14 cellular contexts compared by ENCODE assay signal in genomic region chr15:30103941-30104507, GRCh38. TPM values are rescaled to one million over a fixed set of nuclear protein-coding genes. Genes with fewer than 3 reads are reported as not detected.
DNase-seq lines count a peak whose midpoint lies in the region; ATAC-seq and TF ChIP-seq lines count a peak whose summit lies in the region.
"Not testable (repeated sequence)": the region's sequence is repeated elsewhere in the genome, so short reads cannot be mapped to it uniquely, and the experiment has no call there.
"Had no signal": no experiment of that assay in that cellular context is flagged by ENCODE, and none has a peak within 500 bp of the region (broad histone marks: within the 10 kb centered on the region; RNA-seq: fewer than 3 reads in every experiment).

No MANE protein-coding gene starts in this region.

- not testable (repeated sequence) for H3K4me1 Mint-ChIP-seq in T-helper 17 cell, memory B cell

- not testable (repeated sequence) for H3K36me3 ChIP-seq in A673 (ENCODE audit: insufficient read depth, low read length, poor library complexity, severe bottlenecking); HCT116 (ENCODE audit: control insufficient read depth in 1 of 2, insufficient read depth in 2 of 2, low read length in 2 of 2); hepatocyte (replicated peaks; ENCODE audit: insufficient read depth, low read depth); psoas muscle (ENCODE audit: insufficient read depth in 1 of 2, low read depth in 1 of 2)

- not testable (repeated sequence) for TF ChIP-seq POLR2A in HCT116 (IDR thresholded peaks at IDR 0.05; ENCODE audit: borderline replicate concordance, extremely low read depth, insufficient read depth, insufficient read length)

- CTCF ChIA-PET in A673 (lab: Charles Lee); HCT116 (lab: Charles Lee): not testable (repeated sequence)

- TF ChIP-seq RAD21 in HCT116 (IDR thresholded peaks at IDR 0.05; ENCODE audit: low read depth) = not testable (repeated sequence)

- not testable (repeated sequence) for TF ChIP-seq CTCF in A673 (conservative IDR thresholded peaks at IDR 0.05; ENCODE audit: low read depth, low read length); HCT116 (IDR thresholded peaks at IDR 0.05 in 2 of 3, conservative IDR thresholded peaks at IDR 0.05 in 1 of 3; ENCODE audit: borderline replicate concordance in 1 of 3, insufficient read depth in 1 of 3, low read depth in 2 of 3, low read length in 2 of 3); astrocyte of the spinal cord (IDR thresholded peaks at IDR 0.05; ENCODE audit: low read depth, low read length); hepatocyte (IDR thresholded peaks at IDR 0.05; ENCODE audit: poor library complexity); psoas muscle (IDR thresholded peaks at IDR 0.05)

- DNase-seq in A673 (ENCODE audit: low spot score); HCT116 (ENCODE audit: low read depth, low spot score); T-helper 17 cell; astrocyte of the spinal cord (ENCODE audit: low read depth, low spot score); hepatocyte (ENCODE audit: low spot score); memory B cell (ENCODE audit: low spot score in 2 of 2); psoas muscle: not testable (repeated sequence)

- H3K4me3 Mint-ChIP-seq in T-helper 17 cell, memory B cell: not testable (repeated sequence)

- POLR2A ChIA-PET in A673 (lab: Charles Lee; ENCODE audit: low non-redundant PET); HCT116 (lab: Charles Lee): not testable (repeated sequence)

- H3K9me2 ChIP-seq in HCT116 (ENCODE audit: insufficient read depth); hepatocyte (replicated peaks; ENCODE audit: insufficient read depth): not testable (repeated sequence)

- not testable (repeated sequence) for H3K4me1 ChIP-seq in A673 (ENCODE audit: insufficient read depth, low read length, poor library complexity, severe bottlenecking); HCT116 (ENCODE audit: control insufficient read depth in 1 of 2, insufficient read depth in 2 of 2, low read length in 2 of 2); hepatocyte (ENCODE audit: insufficient read depth); psoas muscle

- ATAC-seq in HCT116 (peak; percentile 82), T-helper 17 cell (peak; percentile 51), esophagus mucosa (peak; percentile 50), memory B cell (ENCODE audit: low read depth) (peak; percentile 81), psoas muscle (peak in 2 of 4 donors; percentile 40 to 48)

- intact Hi-C loops in A673 (cut with micrococcal nuclease; ENCODE audit: unreplicated experiment); HCT116 (cut with micrococcal nuclease); psoas muscle (cut with DNase I): not testable (repeated sequence)

- not testable (repeated sequence) for H3K9me3 Mint-ChIP-seq in memory B cell

- H3K9ac ChIP-seq in HCT116 (ENCODE audit: low read length) = not testable (repeated sequence)

- not testable (repeated sequence) for H3K27ac ChIP-seq in A673 (ENCODE audit: low read depth, low read length, poor library complexity, severe bottlenecking); HCT116 (ENCODE audit: low read depth, low read length); hepatocyte; psoas muscle

- peak overlapping the region; percentile 31 for H3K4me3 ChIP-seq in A673 (ENCODE audit: low read depth, low read length, poor library complexity, severe bottlenecking)
- H3K4me3 ChIP-seq in HCT116 (replicated peaks in 1 of 2; ENCODE audit: low read depth in 1 of 2, low read length in 2 of 2); hepatocyte: not testable (repeated sequence)
- peak overlapping the region; percentile 29 for H3K4me3 ChIP-seq in astrocyte of the spinal cord (ENCODE audit: low read depth, low read length)
- H3K4me3 ChIP-seq in psoas muscle = peak overlapping the region; percentile 36

- H3K27ac Mint-ChIP-seq in T-helper 17 cell, memory B cell: not testable (repeated sequence)

- not testable (repeated sequence) for H4K20me1 ChIP-seq in HCT116 (ENCODE audit: insufficient read depth); hepatocyte (ENCODE audit: insufficient read depth, poor library complexity, severe bottlenecking)

- H3K4me2 ChIP-seq in HCT116 (ENCODE audit: low read length) = not testable (repeated sequence)
- H3K4me2 ChIP-seq in hepatocyte = peak overlapping the region; percentile 60

- not testable (repeated sequence) for H2AFZ ChIP-seq in HCT116 (ENCODE audit: low read depth, low read length, poor library complexity, severe bottlenecking); hepatocyte

- RAD21 ChIA-PET in HCT116 (lab: Charles Lee; ENCODE audit: low non-redundant PET in 1 of 2, low total read pairs in 2 of 2, uncharacterized antibody in 2 of 2, unreplicated experiment in 2 of 2) = not testable (repeated sequence)

- H3K36me3 Mint-ChIP-seq in T-helper 17 cell (ENCODE audit: low read depth); memory B cell: not testable (repeated sequence)

- H3K79me2 ChIP-seq in HCT116 (ENCODE audit: insufficient read depth, low read length); hepatocyte: not testable (repeated sequence)

- H3K27me3 Mint-ChIP-seq in T-helper 17 cell, memory B cell: not testable (repeated sequence)

- not testable (repeated sequence) for H3K9me3 ChIP-seq in A673 (ENCODE audit: low read depth, low read length, poor library complexity, severe bottlenecking); HCT116 (ENCODE audit: control insufficient read depth in 1 of 2, insufficient read depth in 1 of 2, low read depth in 1 of 2, low read length in 2 of 2); T-helper 17 cell (ENCODE audit: control insufficient read depth, low read length, poor library complexity, severe bottlenecking); hepatocyte (ENCODE audit: low read depth); psoas muscle

- WGBS in hepatocyte (ENCODE audit: low lambda C conversion rate, missing lambda C conversion rate) = no CpG with 5 or more reads among the region's 42 CpGs
- 0 to 7% (median 1%) methylated on average over 5 to 18 of the region's 42 CpGs for WGBS in psoas muscle, 3 donors

- H3K27me3 ChIP-seq in A673 (replicated peaks; ENCODE audit: insufficient read depth, low read depth, low read length, poor library complexity); HCT116 (ENCODE audit: insufficient read depth, low read length); hepatocyte; psoas muscle (ENCODE audit: insufficient read depth in 3 of 3, low read length in 2 of 3): not testable (repeated sequence)

- BruUV-seq in A673 (replicated peaks; lab: Mats Ljungman, UMichigan); HCT116 (replicated peaks; lab: Mats Ljungman, UMichigan): not testable (repeated sequence)

- in situ Hi-C loops in astrocyte of the spinal cord (cut with HindIII; ENCODE audit: low sequenced_read_pairs) = not testable (repeated sequence)

RNA-seq across cellular contexts. Expression of gene GOLGA8J, which starts 21.3 kb away (rescaled TPM):
- total RNA-seq in A673 (2021) (0.22 TPM in 1 of 2 replicates, not detected in the other), HCT116 (2021; ENCODE audit: unreplicated experiment) (not detected), T-helper 17 cell (under 1 TPM in 1 of 2 donors, not detected in 1; 0.50 TPM), esophagus mucosa (0.20 TPM), hepatocyte (0.13 TPM in 1 of 2 replicates, not detected in the other), psoas muscle (under 1 TPM in 1 of 4 donors, not detected in 3; 0.34 TPM)
- polyA plus RNA-seq in HCT116 (2012) = 0.05 and 0.17 TPM in 2 replicates
- polyA plus RNA-seq in hepatocyte (not detected in 2 replicates), psoas muscle (not detected)
- total RNA-seq: activated CD4-positive, alpha-beta T cell treated with anti-CD3 and anti-CD28 coated beads, Interleukin-2, amount 10 ng/mL, durations not matched to agents 24 days and 14 days; HFFc6; kidney; posterior vena cava had no signal
- polyA plus RNA-seq: CD4-positive, alpha-beta memory T cell; esophagus had no signal

RNA-seq across cellular contexts. Expression of gene GOLGA8T, which starts 30.8 kb away (rescaled TPM):
- total RNA-seq in A673 (2021) (not detected in 2 replicates), HCT116 (2021; ENCODE audit: unreplicated experiment) (not detected), T-helper 17 cell (under 1 TPM; 0.17 to 0.26 TPM), esophagus mucosa (not detected), hepatocyte (not detected in 2 replicates), psoas muscle (under 1 TPM in 1 of 4 donors, not detected in 3; 0.15 TPM)
- polyA plus RNA-seq in HCT116 (2012) = 0.19 and 0.26 TPM in 2 replicates
- polyA plus RNA-seq in hepatocyte (not detected in 2 replicates), psoas muscle (not detected)
- total RNA-seq: activated CD4-positive, alpha-beta T cell treated with anti-CD3 and anti-CD28 coated beads, Interleukin-2, amount 10 ng/mL, durations not matched to agents 24 days and 14 days; HFFc6; kidney; posterior vena cava had no signal
- polyA plus RNA-seq: CD4-positive, alpha-beta memory T cell had no signal
